In the genomic region with DNA sequence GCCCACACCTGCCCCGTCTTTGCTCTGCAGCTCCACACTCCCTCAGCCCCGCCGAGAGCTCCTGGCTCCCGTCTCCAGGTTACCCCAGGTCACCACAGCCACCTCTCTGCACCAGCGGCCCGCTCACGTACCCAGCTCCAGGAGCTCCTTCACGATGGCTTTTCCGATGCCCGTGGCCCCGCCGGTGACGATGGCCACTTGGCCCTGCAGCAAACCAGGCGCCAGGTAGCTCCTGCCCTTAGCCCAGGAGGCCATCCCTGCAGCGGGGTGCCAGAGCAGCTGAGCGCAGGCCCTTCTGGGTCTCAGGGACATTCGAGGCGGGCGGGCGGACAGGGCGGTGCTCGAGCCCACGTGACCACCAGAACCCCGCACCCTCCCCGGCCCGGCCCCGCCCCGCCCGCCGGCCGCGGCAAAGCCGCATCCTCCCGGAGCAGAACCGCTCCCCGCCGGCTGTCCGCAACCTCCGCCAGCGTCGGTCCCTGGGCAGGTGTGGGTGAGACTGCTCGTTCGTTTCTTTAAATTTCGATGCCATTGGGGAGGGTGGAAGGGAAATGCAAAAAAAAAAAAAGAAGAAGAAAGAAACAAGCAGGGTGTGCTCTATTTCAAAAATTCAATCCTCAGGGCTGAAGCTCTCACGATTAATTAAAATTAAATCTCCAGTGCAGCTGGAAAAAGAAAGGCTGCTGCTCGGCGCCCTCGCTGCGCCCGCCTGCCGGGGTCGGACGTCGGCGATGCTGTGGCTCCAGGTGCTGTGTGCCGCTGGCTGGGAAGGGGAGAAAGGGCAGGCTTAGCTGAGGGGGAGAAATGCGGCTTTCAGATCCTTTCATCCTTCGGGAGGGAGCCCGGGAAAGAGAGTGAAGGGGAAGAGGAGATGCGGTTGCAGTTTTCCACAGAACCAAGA, we compare ENCODE assay signal across 8 cellular contexts. TPM values are rescaled to one million over a fixed set of nuclear protein-coding genes. Genes with fewer than 3 reads are reported as not detected.
DNase-seq lines count a peak whose midpoint lies in the region; ATAC-seq and TF ChIP-seq lines count a peak whose summit lies in the region.

A gene (minus strand): TSS at position 323 of the 901 bp plus-strand sequence. CDS start 68 bp downstream, at position 255.
A gene with protein sequence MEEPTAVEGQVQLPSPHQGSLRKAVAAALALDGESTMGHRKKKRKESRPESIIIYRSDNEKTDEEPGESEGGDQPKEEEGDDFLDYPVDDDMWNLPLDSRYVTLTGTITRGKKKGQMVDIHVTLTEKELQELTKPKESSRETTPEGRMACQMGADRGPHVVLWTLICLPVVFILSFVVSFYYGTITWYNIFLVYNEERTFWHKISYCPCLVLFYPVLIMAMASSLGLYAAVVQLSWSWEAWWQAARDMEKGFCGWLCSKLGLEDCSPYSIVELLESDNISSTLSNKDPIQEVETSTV (plus strand): TSS at position 433 of the 901 bp plus-strand sequence. CDS start 14,045 bp downstream, outside the sequence.

- H3K27ac ChIP-seq in OCI-LY3 (ENCODE audit: low read length) (no peak within 1 kb of the TSS), muscle layer of colon (ENCODE audit: low read depth, low read length) (peak within 1 kb of the TSS; percentile 55)

- H3K27me3 ChIP-seq in OCI-LY3 (ENCODE audit: low read depth, low read length): no peaks in the 10 kb centered on the region
- no peaks in the 10 kb centered on the region for H3K27me3 ChIP-seq in muscle layer of colon (ENCODE audit: control insufficient read depth in 1 of 2, insufficient read depth in 2 of 2, low read length in 2 of 2)

- no peaks in the 10 kb centered on the region for H3K79me2 ChIP-seq in OCI-LY3 (ENCODE audit: low read length)

- no peaks in the 10 kb centered on the region for H4K20me1 ChIP-seq in OCI-LY3 (ENCODE audit: insufficient read depth, low read length)

- peak; percentile 93 for ATAC-seq in GM21360 (IDR thresholded peaks at IDR 0.05; ENCODE audit: unreplicated experiment)
- peak; percentile 97 for ATAC-seq in esophagus mucosa

- DNase-seq in Caki2 (ENCODE audit: low read depth) (peak; percentile 68), HT-29 (ENCODE audit: low spot score) (peak; percentile 64)
- peak; percentile 73 for DNase-seq in activated T-cell treated with anti-CD3 and anti-CD28 coated beads, Interleukin-2, amount 50 U/mL, for 1 hour
- peak; percentile 53 to 57 for DNase-seq in stimulated activated CD8-positive, alpha-beta memory T cell treated with anti-CD3 and anti-CD28 coated beads, Interleukin-7, amount 100 ng/mL, for 1 hour (ENCODE audit: low read depth in 2 of 2)

- H3K9ac ChIP-seq in OCI-LY3 (ENCODE audit: low read length) (peak within 1 kb of the TSS; percentile 72), muscle layer of colon (ENCODE audit: low read length) (peak within 1 kb of the TSS; percentile 57)

- H2AFZ ChIP-seq in OCI-LY3 (ENCODE audit: low read depth, low read length): peak within 1 kb of the TSS; percentile 71

- H3K4me3 ChIP-seq in OCI-LY3 (ENCODE audit: low read length) (peak within 1 kb of the TSS; percentile 82), muscle layer of colon (ENCODE audit: low read depth in 1 of 2, low read length in 2 of 2) (peak within 1 kb of the TSS; percentile 62 to 84)

- no peaks in the 10 kb centered on the region for H3K9me3 ChIP-seq in OCI-LY3 (ENCODE audit: insufficient read depth, low read length)
- H3K9me3 ChIP-seq in muscle layer of colon (ENCODE audit: low read length): no peaks in the 10 kb centered on the region

- H3K4me1 ChIP-seq in OCI-LY3 (ENCODE audit: low read length) (peaks cover 17% of the 10 kb centered on the region; the same call in 1 of the 2 replicates), muscle layer of colon (ENCODE audit: insufficient read depth, low read length) (no peaks in the 10 kb centered on the region)

- TF ChIP-seq CTCF in OCI-LY3 (IDR thresholded peaks at IDR 0.05; ENCODE audit: low read depth, low read length): no peak

- H3K36me3 ChIP-seq in OCI-LY3 (replicated peaks; ENCODE audit: low read depth, low read length): no peaks in the 10 kb centered on the region
- H3K36me3 ChIP-seq in muscle layer of colon (ENCODE audit: insufficient read depth, low read length): no peaks in the 10 kb centered on the region

- H3K4me2 ChIP-seq in OCI-LY3 (ENCODE audit: low read length): peak within 1 kb of the TSS; percentile 79

- in situ Hi-C loops in Caki2 (cut with HindIII; ENCODE audit: low pct_unique_long_range_greater_than_20kb, low sequenced_read_pairs): no loop called here

RNA-seq across cellular contexts. Expression of the first gene that starts in this region (rescaled TPM):
- 50.7 and 52.9 TPM in 2 replicates for total RNA-seq in Caki2 (2014; rRNA removed; shearing (Covaris generic); ENCODE audit: low replicate concordance)
- 15.6 and 26.5 TPM in 2 replicates for total RNA-seq in HT-29 (2014; rRNA removed; shearing (Covaris generic))
- total RNA-seq in esophagus mucosa: 3.1 TPM

RNA-seq across cellular contexts. Expression of the second gene that starts in this region (rescaled TPM):
- 5.5 and 8.3 TPM in 2 replicates for total RNA-seq in Caki2 (2014; rRNA removed; shearing (Covaris generic); ENCODE audit: low replicate concordance)
- total RNA-seq in HT-29 (2014; rRNA removed; shearing (Covaris generic)): 0.08 and 0.53 TPM in 2 replicates
- total RNA-seq in esophagus mucosa: 0.04 TPM
